In the genomic region with DNA sequence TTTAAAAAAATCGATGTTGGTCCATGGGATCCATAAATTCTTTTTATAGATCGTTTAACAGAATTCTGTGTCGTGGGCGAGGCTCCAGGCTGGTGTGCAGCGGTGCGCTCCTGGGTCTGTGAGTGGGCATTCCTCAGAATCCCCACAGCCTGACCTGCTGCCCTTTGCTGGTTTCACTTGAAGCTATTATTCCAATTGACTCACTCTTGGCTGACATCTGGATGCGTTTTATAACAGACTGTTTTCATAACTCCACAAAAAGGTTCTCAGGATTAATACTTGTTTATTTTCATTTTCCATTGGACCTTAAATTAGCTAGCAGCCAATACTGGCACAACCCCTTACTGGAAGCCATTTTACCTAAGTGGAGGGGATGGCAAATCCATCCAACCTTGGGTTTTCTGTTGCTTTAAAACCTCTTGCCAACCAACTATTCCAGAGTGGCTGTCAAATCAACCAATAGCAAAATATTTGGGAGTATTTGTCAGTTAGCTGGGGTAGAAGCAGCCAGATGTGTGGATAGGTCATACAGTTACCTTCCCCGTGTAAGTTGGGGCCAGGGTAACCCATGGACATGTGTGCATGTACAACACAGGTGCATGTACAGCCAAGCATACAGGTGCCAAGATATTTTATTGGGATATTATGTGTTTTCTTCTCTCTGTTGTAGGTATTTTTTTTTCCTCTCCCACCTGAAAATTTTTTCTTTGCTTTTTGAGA, we compare ENCODE assay signal across 11 cellular contexts.
DNase-seq lines count a peak whose midpoint lies in the region; TF ChIP-seq lines count a peak whose summit lies in the region.
"Had no signal": no experiment of that assay in that cellular context is flagged by ENCODE, and none has a peak within 500 bp of the region (broad histone marks: within the 10 kb centered on the region; RNA-seq: fewer than 3 reads in every experiment).

No MANE protein-coding gene starts in this region.

- POLR2A ChIA-PET in HEK293 (lab: Yijun Ruan, JAX): no interaction called here

- no peak overlapping the region for H3K27ac ChIP-seq in HEK293 (ENCODE audit: extremely low read depth, low read depth, low read length)
- H3K27ac ChIP-seq in brain microvascular endothelial cell: peak overlapping the region; percentile 50

- no peaks in the 10 kb centered on the region for H3K9me3 ChIP-seq in HEK293 (ENCODE audit: control insufficient read depth, insufficient read depth, low read depth, low read length)

- no peaks in the 10 kb centered on the region for H3K36me3 ChIP-seq in HEK293 (ENCODE audit: control insufficient read depth in 2 of 2, insufficient read depth in 1 of 2, low read length in 2 of 2)
- no peaks in the 10 kb centered on the region for H3K36me3 ChIP-seq in brain microvascular endothelial cell (replicated peaks)

- H3K4me1 ChIP-seq in HEK293 (ENCODE audit: control insufficient read depth, insufficient read depth, low read length): peaks cover 8% of the 10 kb centered on the region; the same call in 1 of the 2 replicates

- in situ Hi-C loops in brain microvascular endothelial cell (cut with HindIII; ENCODE audit: low pct_ligation_motif_present, low sequenced_read_pairs): no loop called here

- H3K4me3 ChIP-seq in HEK293 (ENCODE audit: low read depth, low read length) (no peak overlapping the region), brain microvascular endothelial cell (ENCODE audit: low read depth, low read length) (no peak overlapping the region)

- H3K27me3 ChIP-seq in brain microvascular endothelial cell (replicated peaks): no peaks in the 10 kb centered on the region

- DNase-seq in A172 (ENCODE audit: low spot score) (peak; percentile 84), brain microvascular endothelial cell (peak; percentile 90), kidney glomerular epithelial cell (lab: John Stamatoyannopoulos, UW) (peak; percentile 92), putamen (ENCODE audit: low spot score) (no peak), ureter (ENCODE audit: low spot score) (no peak)
- DNase-seq in activated CD4-positive, CD25-positive, alpha-beta regulatory T cell (lab: John Stamatoyannopoulos, UW): no peak
- DNase-seq in activated T-cell treated with anti-CD3 and anti-CD28 coated beads, Interleukin-2, amount 50 U/mL, for 1 hour: no peak
- DNase-seq: activated CD8-positive, alpha-beta memory T cell treated with anti-CD3 and anti-CD28 coated beads, Interleukin-2, amount 10 ng/mL, durations not matched to agents 7 days and 5 days; NCI-H1417; T-helper 2 cell had no signal

- TF ChIP-seq CTCF in HEK293 (tag by site-specific recombination; IDR thresholded peaks at IDR 0.05) (no peak), brain microvascular endothelial cell (IDR thresholded peaks at IDR 0.05; ENCODE audit: low read depth, low read length, missing control alignments) (no peak)

- CTCF ChIA-PET in HEK293 (lab: Yijun Ruan, JAX): interaction anchor here (0.7 kb wide), 1 partner anchor 490 kb away, joined by 3 read pairs; no protein-coding TSS in a partner anchor

TF ChIP-seq in HEK293, 187 proteins besides CTCF, POLR2A, EP300 and RAD21:
- TF ChIP-seq ZNF76 (tag by site-specific recombination; IDR thresholded peaks at IDR 0.05; ENCODE audit: borderline replicate concordance, low read depth) (no peak), ZFP3 (tag by site-specific recombination; IDR thresholded peaks at IDR 0.05; ENCODE audit: low read depth) (no peak), MZF1 (tag by site-specific recombination; IDR thresholded peaks at IDR 0.05; ENCODE audit: borderline replicate concordance) (no peak), ZNF501 (tag by site-specific recombination; IDR thresholded peaks at IDR 0.05) (no peak), ZNF169 (tag by site-specific recombination; IDR thresholded peaks at IDR 0.05) (no peak), FEZF1 (tag by site-specific recombination; IDR thresholded peaks at IDR 0.05) (peak; percentile 51)
- TF ChIP-seq, protein P1, sequence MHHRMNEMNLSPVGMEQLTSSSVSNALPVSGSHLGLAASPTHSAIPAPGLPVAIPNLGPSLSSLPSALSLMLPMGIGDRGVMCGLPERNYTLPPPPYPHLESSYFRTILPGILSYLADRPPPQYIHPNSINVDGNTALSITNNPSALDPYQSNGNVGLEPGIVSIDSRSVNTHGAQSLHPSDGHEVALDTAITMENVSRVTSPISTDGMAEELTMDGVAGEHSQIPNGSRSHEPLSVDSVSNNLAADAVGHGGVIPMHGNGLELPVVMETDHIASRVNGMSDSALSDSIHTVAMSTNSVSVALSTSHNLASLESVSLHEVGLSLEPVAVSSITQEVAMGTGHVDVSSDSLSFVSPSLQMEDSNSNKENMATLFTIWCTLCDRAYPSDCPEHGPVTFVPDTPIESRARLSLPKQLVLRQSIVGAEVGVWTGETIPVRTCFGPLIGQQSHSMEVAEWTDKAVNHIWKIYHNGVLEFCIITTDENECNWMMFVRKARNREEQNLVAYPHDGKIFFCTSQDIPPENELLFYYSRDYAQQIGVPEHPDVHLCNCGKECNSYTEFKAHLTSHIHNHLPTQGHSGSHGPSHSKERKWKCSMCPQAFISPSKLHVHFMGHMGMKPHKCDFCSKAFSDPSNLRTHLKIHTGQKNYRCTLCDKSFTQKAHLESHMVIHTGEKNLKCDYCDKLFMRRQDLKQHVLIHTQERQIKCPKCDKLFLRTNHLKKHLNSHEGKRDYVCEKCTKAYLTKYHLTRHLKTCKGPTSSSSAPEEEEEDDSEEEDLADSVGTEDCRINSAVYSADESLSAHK (tag by site-specific recombination; IDR thresholded peaks at IDR 0.05): peak; percentile 27; the same call in 1 of the 2 replicates
- TF ChIP-seq, protein P2, sequence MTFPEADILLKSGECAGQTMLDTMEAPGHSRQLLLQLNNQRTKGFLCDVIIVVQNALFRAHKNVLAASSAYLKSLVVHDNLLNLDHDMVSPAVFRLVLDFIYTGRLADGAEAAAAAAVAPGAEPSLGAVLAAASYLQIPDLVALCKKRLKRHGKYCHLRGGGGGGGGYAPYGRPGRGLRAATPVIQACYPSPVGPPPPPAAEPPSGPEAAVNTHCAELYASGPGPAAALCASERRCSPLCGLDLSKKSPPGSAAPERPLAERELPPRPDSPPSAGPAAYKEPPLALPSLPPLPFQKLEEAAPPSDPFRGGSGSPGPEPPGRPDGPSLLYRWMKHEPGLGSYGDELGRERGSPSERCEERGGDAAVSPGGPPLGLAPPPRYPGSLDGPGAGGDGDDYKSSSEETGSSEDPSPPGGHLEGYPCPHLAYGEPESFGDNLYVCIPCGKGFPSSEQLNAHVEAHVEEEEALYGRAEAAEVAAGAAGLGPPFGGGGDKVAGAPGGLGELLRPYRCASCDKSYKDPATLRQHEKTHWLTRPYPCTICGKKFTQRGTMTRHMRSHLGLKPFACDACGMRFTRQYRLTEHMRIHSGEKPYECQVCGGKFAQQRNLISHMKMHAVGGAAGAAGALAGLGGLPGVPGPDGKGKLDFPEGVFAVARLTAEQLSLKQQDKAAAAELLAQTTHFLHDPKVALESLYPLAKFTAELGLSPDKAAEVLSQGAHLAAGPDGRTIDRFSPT (tag by site-specific recombination; IDR thresholded peaks at IDR 0.05): no peak

Comparison
In these comparisons a context has a peak if more than half of its experiments do, and no peak if none do; other contexts are left out.
1. DNase-seq: peak in A172 (single experiment), brain microvascular endothelial cell (single experiment) and kidney glomerular epithelial cell (single experiment); none in putamen (single experiment), ureter (single experiment), activated CD4-positive, CD25-positive, alpha-beta regulatory T cell (0 of 4) and activated T-cell treated with anti-CD3 and anti-CD28 coated beads, Interleukin-2, amount 50 U/mL, for 1 hour (single experiment).